In genomic region chr5:132466453-132467291, GRCh38 we compare ENCODE assay signal across 8 cellular contexts. TPM values are rescaled to one million over a fixed set of nuclear protein-coding genes. Genes with fewer than 3 reads are reported as not detected.
DNase-seq lines count a peak whose midpoint lies in the region; ATAC-seq and TF ChIP-seq lines count a peak whose summit lies in the region.

No MANE protein-coding gene starts in this region.

- peak overlapping the region; percentile 66 for H3K4me3 Mint-ChIP-seq in activated CD8-positive, alpha-beta T cell treated with anti-CD3 and anti-CD28 coated beads for 36 hours
- H3K4me3 Mint-ChIP-seq in Calu3 (ENCODE audit: low read depth, unreplicated experiment) = no peak overlapping the region

- no peak for TF ChIP-seq CTCF in activated CD8-positive, alpha-beta T cell treated with anti-CD3 and anti-CD28 coated beads for 36 hours (IDR thresholded peaks at IDR 0.05)
- TF ChIP-seq CTCF in fibroblast of pulmonary artery (IDR thresholded peaks at IDR 0.05; ENCODE audit: low read length, missing control alignments) (no peak), Calu3 (IDR thresholded peaks at IDR 0.05; ENCODE audit: unreplicated experiment) (no peak)

- H3K27ac Mint-ChIP-seq in activated CD8-positive, alpha-beta T cell treated with anti-CD3 and anti-CD28 coated beads for 36 hours = peak overlapping the region; percentile 88
- H3K27ac Mint-ChIP-seq in Calu3 (ENCODE audit: unreplicated experiment) = no peak overlapping the region

- BruUV-seq in Calu3 (replicated peaks; lab: Mats Ljungman, UMichigan) = no TSS peak

- CTCF ChIA-PET in activated CD8-positive, alpha-beta T cell treated with anti-CD3 and anti-CD28 coated beads for 36 hours (lab: Charles Lee) = interaction anchor here (0.8 to 4.1 kb wide), 21 partner anchors 8 to 173 kb away, joined by 3 to 45 read pairs (median 6); partner anchors contain the start of genes IRF1 and SLC22A4
- CTCF ChIA-PET in Calu3 (lab: Charles Lee) = interaction anchor here (0.6 to 1.5 kb wide), 4 partner anchors 31 to 58 kb away, joined by 4 to 8 read pairs (median 5); no protein-coding TSS in a partner anchor

- DNase-seq in ELR (ENCODE audit: low read depth) (peak; percentile 71), HPDE6-E6E7 (ENCODE audit: extremely low spot score) (peak; percentile 58), fibroblast of pulmonary artery (ENCODE audit: low read depth) (peak; percentile 42), SHP77 treated with DMSO at 0.1 percent for 48 hours (lab: John Stamatoyannopoulos, UW) (no peak), Calu3 (no peak)
- DNase-seq in activated CD8-positive, alpha-beta T cell treated with anti-CD3 and anti-CD28 coated beads for 36 hours = peak; percentile 89
- DNase-seq in stimulated activated CD8-positive, alpha-beta memory T cell treated with anti-CD3 and anti-CD28 coated beads, Interleukin-4, amount 100 ng/mL, for 24 hours (ENCODE audit: low read depth) = peak; percentile 47

- peaks cover 20% of the 10 kb centered on the region for H3K36me3 Mint-ChIP-seq in activated CD8-positive, alpha-beta T cell treated with anti-CD3 and anti-CD28 coated beads for 36 hours (ENCODE audit: low read depth)
- no peaks in the 10 kb centered on the region for H3K36me3 Mint-ChIP-seq in Calu3 (ENCODE audit: insufficient read depth, unreplicated experiment)

- H3K4me1 Mint-ChIP-seq in activated CD8-positive, alpha-beta T cell treated with anti-CD3 and anti-CD28 coated beads for 36 hours (ENCODE audit: low read depth) = peaks cover 87% of the 10 kb centered on the region
- H3K4me1 Mint-ChIP-seq in Calu3 (ENCODE audit: low read depth, unreplicated experiment) = peaks cover 68% of the 10 kb centered on the region

- intact Hi-C loops in activated CD8-positive, alpha-beta T cell treated with anti-CD3 and anti-CD28 coated beads for 36 hours (cut with micrococcal nuclease) = loop anchor here (2.0 kb wide), 1 partner anchor 42 kb away; no protein-coding TSS in a partner anchor
- intact Hi-C loops in Calu3 (cut with micrococcal nuclease; ENCODE audit: unreplicated experiment) = no loop called here

- H3K4me3 ChIP-seq in fibroblast of pulmonary artery (replicated peaks; ENCODE audit: low read depth, low read length) = no peak overlapping the region

- H3K9me3 Mint-ChIP-seq in activated CD8-positive, alpha-beta T cell treated with anti-CD3 and anti-CD28 coated beads for 36 hours = no peaks in the 10 kb centered on the region
- H3K9me3 Mint-ChIP-seq in Calu3 (ENCODE audit: low read depth, unreplicated experiment) = no peaks in the 10 kb centered on the region

- ATAC-seq in GM21367 (IDR thresholded peaks at IDR 0.05; ENCODE audit: unreplicated experiment) = peak; percentile 52
- ATAC-seq in activated CD8-positive, alpha-beta T cell treated with anti-CD3 and anti-CD28 coated beads for 36 hours = peak; percentile 69

- POLR2A ChIA-PET in activated CD8-positive, alpha-beta T cell treated with anti-CD3 and anti-CD28 coated beads for 36 hours (lab: Charles Lee) = interaction anchor here (0.7 to 30.0 kb wide), 16 partner anchors 7 to 223 kb away, joined by 3 to 1641 read pairs (median 7); partner anchors contain the start of gene IRF1

- no peaks in the 10 kb centered on the region for H3K27me3 Mint-ChIP-seq in activated CD8-positive, alpha-beta T cell treated with anti-CD3 and anti-CD28 coated beads for 36 hours
- H3K27me3 Mint-ChIP-seq in Calu3 (ENCODE audit: unreplicated experiment) = no peaks in the 10 kb centered on the region

RNA-seq across cellular contexts. Expression of gene IRF1, which starts 23.9 kb away (rescaled TPM):
- total RNA-seq in activated CD8-positive, alpha-beta T cell treated with anti-CD3 and anti-CD28 coated beads for 36 hours = 100 to 1,000 TPM; 121 to 128 TPM
- 64.0 and 82.4 TPM in 2 replicates for total RNA-seq in Calu3 (2022)

Comparison
In these comparisons a context has a peak if more than half of its experiments do, and no peak if none do; other contexts are left out.
1. DNase-seq: peak in ELR (single experiment), HPDE6-E6E7 (single experiment), activated CD8-positive, alpha-beta T cell treated with anti-CD3 and anti-CD28 coated beads for 36 hours (single experiment), fibroblast of pulmonary artery (single experiment) and stimulated activated CD8-positive, alpha-beta memory T cell treated with anti-CD3 and anti-CD28 coated beads, Interleukin-4, amount 100 ng/mL, for 24 hours (single experiment); none in SHP77 treated with DMSO at 0.1 percent for 48 hours (single experiment) and Calu3 (single experiment).